34 cellular contexts compared by ENCODE assay signal in genomic region chr1:6308449-6308848, GRCh38.
"Had no signal": no experiment of that assay in that cellular context is flagged by ENCODE, and none has a peak within 500 bp of the region (broad histone marks: within the 10 kb centered on the region; RNA-seq: fewer than 3 reads in every experiment).

No MANE protein-coding gene starts in this region.

- H3K27me3 Mint-ChIP-seq: activated B cell treated with CpG ODN at 0.5 μM for 24 hours; activated CD4-positive, alpha-beta memory T cell treated with anti-CD3 and anti-CD28 coated beads for 36 hours; activated CD4-positive, alpha-beta T cell treated with anti-CD3 and anti-CD28 coated beads, Interleukin-2, amount 10 ng/mL, durations not matched to agents 24 days and 14 days; activated CD8-positive, alpha-beta T cell treated with anti-CD3 and anti-CD28 coated beads for 36 hours; activated naive CD8-positive, alpha-beta T cell treated with anti-CD3 and anti-CD28 coated beads for 36 hours; activated T-helper 17 cell treated with anti-CD3 and anti-CD28 coated beads, Interleukin-2, amount 50 U/mL, for 72 hours had no signal

- H3K27ac ChIP-seq: adrenal gland, body of pancreas, brain microvascular endothelial cell, breast epithelium, VCaP had no signal

- H3K4me3 ChIP-seq: adrenal gland, body of pancreas, breast epithelium had no signal

- DNase-seq: activated B cell treated with CpG ODN at 0.5 μM for 24 hours; activated CD4-positive, alpha-beta memory T cell treated with anti-CD3 and anti-CD28 coated beads for 36 hours; activated CD4-positive, alpha-beta T cell treated with anti-CD3 and anti-CD28 coated beads for 4 hours; activated CD4-positive, alpha-beta T cell treated with anti-CD3 and anti-CD28 coated beads, Interleukin-2, amount 10 ng/mL, durations not matched to agents 24 days and 14 days; activated CD4-positive, alpha-beta T cell treated with anti-CD3 and anti-CD28 coated beads, Interleukin-2, amount 50 U/mL, for 1 hour; activated CD4-positive, alpha-beta T cell treated with anti-CD3 and anti-CD28 coated beads, Interleukin-2, amount 50 U/mL, for 4 hours; activated CD4-positive, CD25-positive, alpha-beta regulatory T cell treated with anti-CD3 and anti-CD28 coated beads, Interleukin-2, amount 50 U/mL, for 72 hours; activated CD8-positive, alpha-beta memory T cell treated with anti-CD3 and anti-CD28 coated beads, Interleukin-2, amount 50 U/mL, for 4 hours; activated CD8-positive, alpha-beta T cell treated with anti-CD3 and anti-CD28 coated beads for 36 hours; activated effector memory CD4-positive, alpha-beta T cell treated with anti-CD3 and anti-CD28 coated beads, Interleukin-2, amount 50 U/mL, for 16 hours; activated gamma-delta T cell treated with Interleukin-2 at 50 U/mL for 16 hours; activated naive CD4-positive, alpha-beta T cell; activated naive CD4-positive, alpha-beta T cell treated with anti-CD3 and anti-CD28 coated beads for 36 hours; activated naive CD4-positive, alpha-beta T cell treated with anti-CD3 and anti-CD28 coated beads, Interleukin-2, amount 50 U/mL, for 16 hours; activated naive CD8-positive, alpha-beta T cell treated with anti-CD3 and anti-CD28 coated beads for 36 hours; activated T-cell treated with anti-CD3 and anti-CD28 coated beads for 4 hours; activated T-cell treated with anti-CD3 and anti-CD28 coated beads, Interleukin-2, amount 50 U/mL, for 1 hour; activated T-cell treated with anti-CD3 and anti-CD28 coated beads, Interleukin-2, amount 50 U/mL, for 4 hours; activated T-cell treated with anti-CD3 and anti-CD28 coated beads, Interleukin-2, amount 50 U/mL, for 72 hours; adrenal gland; amniotic stem cell; aorta; body of pancreas; brain microvascular endothelial cell; central memory CD4-positive, alpha-beta T cell; T-helper 2 cell; T-helper 9 cell had no signal

- H3K4me3 Mint-ChIP-seq: activated B cell treated with CpG ODN at 0.5 μM for 24 hours; activated CD4-positive, alpha-beta memory T cell treated with anti-CD3 and anti-CD28 coated beads for 36 hours; activated CD4-positive, alpha-beta T cell treated with anti-CD3 and anti-CD28 coated beads, Interleukin-2, amount 10 ng/mL, durations not matched to agents 24 days and 14 days; activated CD8-positive, alpha-beta T cell treated with anti-CD3 and anti-CD28 coated beads for 36 hours; activated naive CD4-positive, alpha-beta T cell treated with anti-CD3 and anti-CD28 coated beads for 36 hours; activated naive CD8-positive, alpha-beta T cell treated with anti-CD3 and anti-CD28 coated beads for 36 hours; activated T-cell treated with anti-CD3 and anti-CD28 coated beads, Interleukin-2, amount 50 U/mL, for 4 hours; activated T-cell treated with anti-CD3 and anti-CD28 coated beads, Interleukin-2, amount 50 U/mL, for 72 hours; activated T-helper 1 cell treated with anti-CD3 and anti-CD28 coated beads, Interleukin-12 subunit alpha, Interleukin-12 subunit beta, Interleukin-2, Interleukin-4 antibody, amounts not matched to agents 30 ng/mL and 10 ng/mL and 1 ng/mL, durations not matched to agents 14 hours and 24 hours and 36 hours; activated T-helper 17 cell treated with anti-CD3 and anti-CD28 coated beads, Interleukin-2, amount 50 U/mL, for 72 hours; T-helper 1 cell treated with Interleukin-12 subunit alpha and Interleukin-12 subunit beta and Interleukin-4 antibody, amounts not matched to agents 30 μg/mL and 1 μg/mL, for 36 hours; T-helper 2 cell treated with Interferon-gamma antibody and Interleukin-4, amounts not matched to agents 5 μg/mL and 100 μg/mL, for 36 hours had no signal

- H3K27me3 ChIP-seq: adrenal gland, body of pancreas, brain microvascular endothelial cell, breast epithelium had no signal

- ATAC-seq: activated CD8-positive, alpha-beta T cell treated with anti-CD3 and anti-CD28 coated beads for 36 hours; activated naive CD4-positive, alpha-beta T cell treated with anti-CD3 and anti-CD28 coated beads, Interleukin-2, amount 50 U/mL, for 72 hours; activated T-cell treated with anti-CD3 and anti-CD28 coated beads, Interleukin-2, amount 50 U/mL, for 4 hours; activated T-cell treated with anti-CD3 and anti-CD28 coated beads, Interleukin-2, amount 50 U/mL, for 72 hours; activated T-helper 17 cell treated with anti-CD3 and anti-CD28 coated beads, Interleukin-2, amount 50 U/mL, for 72 hours; body of pancreas had no signal

- H3K9me3 Mint-ChIP-seq: activated B cell treated with CpG ODN at 0.5 μM for 24 hours; activated CD4-positive, alpha-beta memory T cell treated with anti-CD3 and anti-CD28 coated beads for 36 hours; activated CD8-positive, alpha-beta T cell treated with anti-CD3 and anti-CD28 coated beads for 36 hours; activated T-cell treated with anti-CD3 and anti-CD28 coated beads, Interleukin-2, amount 50 U/mL, for 4 hours; activated T-helper 17 cell treated with anti-CD3 and anti-CD28 coated beads, Interleukin-2, amount 50 U/mL, for 72 hours had no signal

- H3K4me1 ChIP-seq: adrenal gland, body of pancreas, breast epithelium had no signal

- H3K27ac Mint-ChIP-seq: activated B cell treated with CpG ODN at 0.5 μM for 24 hours; activated CD4-positive, alpha-beta memory T cell treated with anti-CD3 and anti-CD28 coated beads for 36 hours; activated CD4-positive, alpha-beta T cell treated with anti-CD3 and anti-CD28 coated beads, Interleukin-2, amount 10 ng/mL, durations not matched to agents 24 days and 14 days; activated CD8-positive, alpha-beta T cell treated with anti-CD3 and anti-CD28 coated beads for 36 hours; activated naive CD4-positive, alpha-beta T cell treated with anti-CD3 and anti-CD28 coated beads for 36 hours; activated naive CD4-positive, alpha-beta T cell treated with anti-CD3 and anti-CD28 coated beads, Interleukin-2, amount 50 U/mL, for 72 hours; activated naive CD8-positive, alpha-beta T cell treated with anti-CD3 and anti-CD28 coated beads for 36 hours; activated T-cell treated with anti-CD3 and anti-CD28 coated beads, Interleukin-2, amount 50 U/mL, for 72 hours; activated T-helper 1 cell treated with anti-CD3 and anti-CD28 coated beads, Interleukin-12 subunit alpha, Interleukin-12 subunit beta, Interleukin-2, Interleukin-4 antibody, amounts not matched to agents 30 ng/mL and 10 ng/mL and 1 ng/mL, durations not matched to agents 14 hours and 24 hours and 36 hours; activated T-helper 17 cell treated with anti-CD3 and anti-CD28 coated beads, Interleukin-2, amount 50 U/mL, for 72 hours; T-helper 1 cell treated with Interleukin-12 subunit alpha and Interleukin-12 subunit beta and Interleukin-4 antibody, amounts not matched to agents 30 μg/mL and 1 μg/mL, for 36 hours; T-helper 2 cell treated with Interferon-gamma antibody and Interleukin-4, amounts not matched to agents 5 μg/mL and 100 μg/mL, for 36 hours had no signal

- H3K36me3 ChIP-seq: adrenal gland, brain microvascular endothelial cell, breast epithelium had no signal

- H3K9me3 ChIP-seq: adrenal gland, body of pancreas, breast epithelium had no signal

- H3K4me1 Mint-ChIP-seq: activated B cell treated with CpG ODN at 0.5 μM for 24 hours; activated CD4-positive, alpha-beta T cell treated with anti-CD3 and anti-CD28 coated beads, Interleukin-2, amount 10 ng/mL, durations not matched to agents 24 days and 14 days; activated naive CD8-positive, alpha-beta T cell treated with anti-CD3 and anti-CD28 coated beads for 36 hours; activated T-helper 17 cell treated with anti-CD3 and anti-CD28 coated beads, Interleukin-2, amount 50 U/mL, for 72 hours had no signal
